1 cellular context compared by ENCODE assay signal in genomic region chr19:10431943-10432735, GRCh38.
TF ChIP-seq lines count a peak whose summit lies in the region.

No MANE protein-coding gene starts in this region.

TF ChIP-seq in K562, 482 proteins besides CTCF, POLR2A, EP300 and RAD21 (continued from another document):
- TF ChIP-seq, protein P1, sequence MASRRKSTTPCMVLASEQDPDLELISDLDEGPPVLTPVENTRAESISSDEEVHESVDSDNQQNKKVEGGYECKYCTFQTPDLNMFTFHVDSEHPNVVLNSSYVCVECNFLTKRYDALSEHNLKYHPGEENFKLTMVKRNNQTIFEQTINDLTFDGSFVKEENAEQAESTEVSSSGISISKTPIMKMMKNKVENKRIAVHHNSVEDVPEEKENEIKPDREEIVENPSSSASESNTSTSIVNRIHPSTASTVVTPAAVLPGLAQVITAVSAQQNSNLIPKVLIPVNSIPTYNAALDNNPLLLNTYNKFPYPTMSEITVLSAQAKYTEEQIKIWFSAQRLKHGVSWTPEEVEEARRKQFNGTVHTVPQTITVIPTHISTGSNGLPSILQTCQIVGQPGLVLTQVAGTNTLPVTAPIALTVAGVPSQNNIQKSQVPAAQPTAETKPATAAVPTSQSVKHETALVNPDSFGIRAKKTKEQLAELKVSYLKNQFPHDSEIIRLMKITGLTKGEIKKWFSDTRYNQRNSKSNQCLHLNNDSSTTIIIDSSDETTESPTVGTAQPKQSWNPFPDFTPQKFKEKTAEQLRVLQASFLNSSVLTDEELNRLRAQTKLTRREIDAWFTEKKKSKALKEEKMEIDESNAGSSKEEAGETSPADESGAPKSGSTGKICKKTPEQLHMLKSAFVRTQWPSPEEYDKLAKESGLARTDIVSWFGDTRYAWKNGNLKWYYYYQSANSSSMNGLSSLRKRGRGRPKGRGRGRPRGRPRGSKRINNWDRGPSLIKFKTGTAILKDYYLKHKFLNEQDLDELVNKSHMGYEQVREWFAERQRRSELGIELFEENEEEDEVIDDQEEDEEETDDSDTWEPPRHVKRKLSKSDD (conservative IDR thresholded peaks at IDR 0.05; ENCODE audit: low read length) = no peak
TF ChIP-seq in K562: peak in this region for 62.
